In genomic region chr22:44129614-44129976, GRCh38 we compare ENCODE assay signal across 12 cellular contexts. TPM values are rescaled to one million over a fixed set of nuclear protein-coding genes. Genes with fewer than 3 reads are reported as not detected.
DNase-seq lines count a peak whose midpoint lies in the region; ATAC-seq and TF ChIP-seq lines count a peak whose summit lies in the region.
"Had no signal": no experiment of that assay in that cellular context is flagged by ENCODE, and none has a peak within 500 bp of the region (broad histone marks: within the 10 kb centered on the region; RNA-seq: fewer than 3 reads in every experiment).

No MANE protein-coding gene starts in this region.

- H3K27ac Mint-ChIP-seq in mesothelial cell of epicardium: no peak overlapping the region
- H3K27ac Mint-ChIP-seq: activated naive CD8-positive, alpha-beta T cell treated with anti-CD3 and anti-CD28 coated beads, Interleukin-2, amount 50 U/mL, for 24 hours; dendritic cell treated with granulocyte-macrophage colony-stimulating factor and Interleukin-4, amounts not matched to agents 40 ng/mL and 50 ng/mL, for 4 days had no signal

- peaks cover 7% of the 10 kb centered on the region; the same call in 1 of the 2 replicates for H3F3A ChIP-seq in GM23248 (ENCODE audit: insufficient read depth)

- ATAC-seq in GM19395 (IDR thresholded peaks at IDR 0.05; ENCODE audit: unreplicated experiment): no peak
- ATAC-seq: activated naive CD8-positive, alpha-beta T cell treated with anti-CD3 and anti-CD28 coated beads, Interleukin-2, amount 50 U/mL, for 24 hours had no signal

- H3K4me1 ChIP-seq in GM23248 (ENCODE audit: insufficient read depth): peaks cover 6% of the 10 kb centered on the region; the same call in 1 of the 2 replicates
- H3K4me1 ChIP-seq: pancreas had no signal

- H3K9me3 Mint-ChIP-seq in mesothelial cell of epicardium: peaks cover 20% of the 10 kb centered on the region

- no peak overlapping the region for H3K4me3 Mint-ChIP-seq in mesothelial cell of epicardium
- H3K4me3 Mint-ChIP-seq: activated naive CD8-positive, alpha-beta T cell treated with anti-CD3 and anti-CD28 coated beads, Interleukin-2, amount 50 U/mL, for 24 hours; dendritic cell treated with granulocyte-macrophage colony-stimulating factor and Interleukin-4, amounts not matched to agents 40 ng/mL and 50 ng/mL, for 4 days had no signal

- H3K9me3 ChIP-seq in GM23248 (ENCODE audit: low read depth): no peaks in the 10 kb centered on the region
- H3K9me3 ChIP-seq: pancreas had no signal

- 0 out of 2 replicates have a peak, but pooled peaks cover 5% of the 10 kb centered on the region for H3K79me2 ChIP-seq in GM23248 (ENCODE audit: insufficient read depth)

- no peak overlapping the region for H3K27ac ChIP-seq in GM23248
- H3K27ac ChIP-seq: pancreas had no signal

- in situ Hi-C loops in GM23248 (cut with MboI): no loop called here

- H2AFZ ChIP-seq in GM23248: no peak overlapping the region

- no peaks in the 10 kb centered on the region for H4K20me1 ChIP-seq in GM23248 (ENCODE audit: insufficient read depth)

- peak; percentile 40 for DNase-seq in A172 (ENCODE audit: low spot score)
- DNase-seq in GM23248: peak; percentile 74
- peak; percentile 21 for DNase-seq in amniotic epithelial cell (ENCODE audit: low read depth)
- peak; percentile 49 for DNase-seq in inferior parietal cortex (ENCODE audit: extremely low spot score)
- no peak for DNase-seq in NCI-H2227 (lab: John Stamatoyannopoulos, UW; ENCODE audit: unreplicated experiment)
- DNase-seq in mesothelial cell of epicardium (ENCODE audit: low spot score in 2 of 2, unreplicated experiment in 2 of 2): no peak
- no peak for DNase-seq in NCI-H1048 (lab: John Stamatoyannopoulos, UW)
- DNase-seq: activated naive CD8-positive, alpha-beta T cell treated with anti-CD3 and anti-CD28 coated beads, Interleukin-2, amount 50 U/mL, for 24 hours; AML-193 had no signal

- no peaks in the 10 kb centered on the region for H3K4me1 Mint-ChIP-seq in mesothelial cell of epicardium

- H3K27me3 ChIP-seq in GM23248 (replicated peaks; ENCODE audit: insufficient read depth): no peaks in the 10 kb centered on the region
- H3K27me3 ChIP-seq: pancreas had no signal

- H3K9me2 ChIP-seq in GM23248 (ENCODE audit: insufficient read depth): no peaks in the 10 kb centered on the region

- TF ChIP-seq CTCF in mesothelial cell of epicardium (IDR thresholded peaks at IDR 0.05; ENCODE audit: unreplicated experiment): no peak

- H3K27me3 Mint-ChIP-seq in mesothelial cell of epicardium (ENCODE audit: low read depth): no peaks in the 10 kb centered on the region
- H3K27me3 Mint-ChIP-seq: dendritic cell treated with granulocyte-macrophage colony-stimulating factor and Interleukin-4, amounts not matched to agents 40 ng/mL and 50 ng/mL, for 4 days had no signal

- peaks cover 8% of the 10 kb centered on the region for H3K36me3 Mint-ChIP-seq in mesothelial cell of epicardium

- H3K9ac ChIP-seq in GM23248: no peak overlapping the region

- H3K4me2 ChIP-seq in GM23248 (ENCODE audit: unreplicated experiment): no peak overlapping the region

- WGBS in GM23248 (ENCODE audit: low coverage in 1 of 2, low lambda C conversion rate in 2 of 2, missing lambda C conversion rate in 2 of 2), 2 experiments: 22 to 25% methylated on average over 8 of the region's 8 CpGs

- no peak overlapping the region for H3K4me3 ChIP-seq in GM23248
- H3K4me3 ChIP-seq: pancreas had no signal

- H3K36me3 ChIP-seq in GM23248 (ENCODE audit: low read depth): peaks cover 11% of the 10 kb centered on the region; the same call in 1 of the 2 replicates
- H3K36me3 ChIP-seq: pancreas had no signal

RNA-seq across cellular contexts. Expression of gene PARVG, which starts 51.1 kb away (rescaled TPM):
- not detected in 2 replicates for total RNA-seq in A172 (2014; rRNA removed; shearing (Covaris generic))
- not detected in 2 replicates for total RNA-seq in GM23248 (2014; rRNA removed; shearing (Covaris generic))
- 0.27 TPM in 1 of 2 replicates, not detected in the other for polyA plus RNA-seq in GM23248 (2016; fragmentation: Nextera tagmentation; extraction: Ambion mirVana)
- 0.53 to 1.0 TPM (median 0.66 TPM) in 3 replicates for total RNA-seq in mesothelial cell of epicardium

Comparison
In these comparisons a context has a peak if more than half of its experiments do, and no peak if none do; other contexts are left out.
1. DNase-seq: peak in A172 (single experiment), GM23248 (single experiment), amniotic epithelial cell (single experiment) and inferior parietal cortex (single experiment); none in NCI-H2227 (single experiment), mesothelial cell of epicardium (0 of 2) and NCI-H1048 (single experiment).